ENCODE assay signal across 19 cellular contexts in genomic region chr17:62601438-62601837, GRCh38. TPM values are rescaled to one million over a fixed set of nuclear protein-coding genes. Genes with fewer than 3 reads are reported as not detected.
DNase-seq lines count a peak whose midpoint lies in the region; ATAC-seq and TF ChIP-seq lines count a peak whose summit lies in the region.
"Had no signal": no experiment of that assay in that cellular context is flagged by ENCODE, and none has a peak within 500 bp of the region (broad histone marks: within the 10 kb centered on the region; RNA-seq: fewer than 3 reads in every experiment).

No MANE protein-coding gene starts in this region.

- TF ChIP-seq EP300 in tibial nerve (IDR thresholded peaks at IDR 0.05), result no peak

- intact Hi-C loops in left lung (cut with DNase I) (no loop called here), adrenal gland (cut with DNase I) (no loop called here)

- TF ChIP-seq CTCF in AG09309 (IDR thresholded peaks at IDR 0.05; ENCODE audit: control insufficient read depth, insufficient read depth, low read depth, low read length, missing control alignments) (peak; percentile 61), cardiac fibroblast (IDR thresholded peaks at IDR 0.05; ENCODE audit: low read depth, low read length) (peak; percentile 19), left lung (IDR thresholded peaks at IDR 0.05) (no peak), tibial nerve (IDR thresholded peaks at IDR 0.05) (no peak), adrenal gland (IDR thresholded peaks at IDR 0.05) (no peak)

- peak; percentile 76 for ATAC-seq in left lung
- ATAC-seq in GM18867 (IDR thresholded peaks at IDR 0.05; ENCODE audit: unreplicated experiment), result no peak
- ATAC-seq: GM23338; HepG2; stimulated activated naive B cell treated with anti-CD40 and anti-IgM and Interleukin-4, amounts not matched to agents 10 μg/mL and 1 μg/mL and 100 μg/mL, for 72 hours had no signal

- H3K4me1 ChIP-seq in left lung, result no peaks in the 10 kb centered on the region
- H3K4me1 ChIP-seq in tibial nerve, result peaks cover 0 to 21% (median 0%) of the 10 kb centered on the region in 4 donors
- peaks cover 0 to 8% of the 10 kb centered on the region in 2 donors for H3K4me1 ChIP-seq in adrenal gland (replicated peaks in 1 of 2)
- H3K4me1 ChIP-seq: tibial artery had no signal

- H3K27ac ChIP-seq in left lung (peak overlapping the region in 1 of 2 donors; percentile 58), tibial nerve (no peak overlapping the region), adrenal gland (no peak overlapping the region)
- H3K27ac ChIP-seq: tibial artery had no signal

- no peak for TF ChIP-seq POLR2A in tibial nerve (IDR thresholded peaks at IDR 0.05)
- TF ChIP-seq POLR2A in adrenal gland (IDR thresholded peaks at IDR 0.05), result no peak

- H3K9me3 ChIP-seq in left lung (no peaks in the 10 kb centered on the region), tibial nerve (peaks cover 0 to 3% (median 0%) of the 10 kb centered on the region in 4 donors), adrenal gland (replicated peaks in 1 of 3) (no peaks in the 10 kb centered on the region)
- H3K9me3 ChIP-seq: MG63, tibial artery had no signal

- H3K4me3 ChIP-seq in AG09309 (ENCODE audit: control insufficient read depth, low read depth, low read length), result no peak overlapping the region
- H3K4me3 ChIP-seq in cardiac fibroblast (replicated peaks in 1 of 2; ENCODE audit: low read depth in 2 of 2, low read length in 2 of 2), result no peak overlapping the region
- H3K4me3 ChIP-seq in left lung, result no peak overlapping the region
- H3K4me3 ChIP-seq in tibial nerve, result no peak overlapping the region
- no peak overlapping the region for H3K4me3 ChIP-seq in adrenal gland
- H3K4me3 ChIP-seq: GM23338, MG63, tibial artery had no signal

- 71 to 80% methylated on average over 2 of the region's 2 CpGs for WGBS in tibial nerve, 2 donors
- 83 to 98% (median 91%) methylated on average over 2 of the region's 2 CpGs for WGBS in adrenal gland, 4 donors

- H3K36me3 ChIP-seq in left lung (peaks cover 0 to 94% of the 10 kb centered on the region in 2 donors), tibial nerve (peaks cover 0 to 97% (median 19%) of the 10 kb centered on the region in 3 donors), adrenal gland (replicated peaks in 1 of 2) (peaks cover 0 to 67% of the 10 kb centered on the region in 2 donors)

- H3K27me3 ChIP-seq in left lung (no peaks in the 10 kb centered on the region), tibial nerve (no peaks in the 10 kb centered on the region), adrenal gland (no peaks in the 10 kb centered on the region)
- H3K27me3 ChIP-seq: MG63, tibial artery had no signal

- DNase-seq in AG09309 (ENCODE audit: low read depth), result no peak
- peak; percentile 37 to 59 for DNase-seq in Kasumi-1 (lab: John Stamatoyannopoulos, UW)
- DNase-seq in cardiac fibroblast (ENCODE audit: low read depth in 2 of 2), result peak; percentile 29 to 45
- DNase-seq in left lung, result no peak
- no peak for DNase-seq in activated CD4-positive, CD25-positive, alpha-beta regulatory T cell (lab: John Stamatoyannopoulos, UW)
- no peak for DNase-seq in tibial nerve (ENCODE audit: low spot score in 2 of 2)
- no peak for DNase-seq in adrenal gland
- DNase-seq: activated B cell treated with CpG ODN at 0.5 μM for 24 hours; amniotic stem cell; DND-41; MG63; NCI-H2081 treated with DMSO at 0.1 percent for 48 hours; NCI-H524; stimulated activated naive B cell treated with anti-CD40 and anti-IgM and Interleukin-4, amounts not matched to agents 10 μg/mL and 1 μg/mL and 100 μg/mL, for 72 hours; T-helper 2 cell; tibial artery had no signal

RNA-seq across cellular contexts. Expression of gene MRC2, which starts 26.0 kb away (rescaled TPM):
- total RNA-seq in left lung (100 to 1,000 TPM in 1 of 2 donors, 10 to 100 TPM in 1; 93.3 to 151 TPM), tibial nerve (100 to 1,000 TPM in 1 of 4 donors, 10 to 100 TPM in 3; 51.9 to 117 (median 78.0) TPM), adrenal gland (10 to 100 TPM; 20.2 to 68.3 (median 46.4) TPM)
- polyA plus RNA-seq in adrenal gland, result 10 to 100 TPM in 2 of 3 donors, 1 to 10 TPM in 1; 5.2 to 41.3 (median 22.3) TPM
- total RNA-seq: HepG2 had no signal
- polyA plus RNA-seq: HepG2 had no signal

Comparison
In these comparisons a context has a peak if more than half of its experiments do, and no peak if none do; other contexts are left out.
1. DNase-seq: peak in Kasumi-1 (2 of 2) and cardiac fibroblast (2 of 2); none in AG09309 (single experiment), left lung (0 of 2), activated CD4-positive, CD25-positive, alpha-beta regulatory T cell (0 of 4), tibial nerve (0 of 2) and adrenal gland (0 of 7).
2. CTCF ChIP-seq: peak in AG09309 (single experiment) and cardiac fibroblast (single experiment); none in left lung (0 of 2), tibial nerve (0 of 5) and adrenal gland (0 of 6).